ENCODE assay signal across 14 cellular contexts in the genomic region with DNA sequence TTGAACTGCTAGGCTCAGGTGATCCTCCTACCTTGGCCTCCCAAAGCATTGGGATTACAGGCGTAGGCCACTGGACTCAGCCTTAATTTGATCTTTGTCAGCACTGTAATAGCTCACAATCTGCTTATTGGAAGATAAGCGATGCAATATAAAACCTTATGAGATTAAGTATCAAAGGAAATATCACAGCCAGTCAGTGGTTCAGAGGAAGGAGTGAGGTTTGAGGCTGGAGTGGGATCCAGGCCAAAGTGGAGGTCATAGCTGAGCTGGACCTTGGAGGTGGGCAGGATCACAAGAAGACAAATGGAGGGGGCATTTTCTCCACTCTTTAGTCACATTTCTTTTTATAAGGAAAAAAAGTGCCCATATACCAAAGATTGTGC.
DNase-seq lines count a peak whose midpoint lies in the region; ATAC-seq, FAIRE-seq and TF ChIP-seq lines count a peak whose summit lies in the region.
"Had no signal": no experiment of that assay in that cellular context is flagged by ENCODE, and none has a peak within 500 bp of the region (broad histone marks: within the 10 kb centered on the region; RNA-seq: fewer than 3 reads in every experiment).

No MANE protein-coding gene starts in this region.

- intact Hi-C loops in right cardiac atrium (cut with DNase I): no loop called here
- intact Hi-C loops in sigmoid colon (cut with DNase I): no loop called here

- FAIRE-seq in A549 (lab: Jason Lieb, UNC): no peak
- FAIRE-seq: A204.1 had no signal

- H3K9ac ChIP-seq in adipocyte (ENCODE audit: low read length): peak overlapping the region; percentile 52

- DNase-seq in A549 (ENCODE audit: low read depth in 1 of 2, low spot score in 1 of 2): no peak
- DNase-seq in adipocyte (ENCODE audit: low read depth): no peak
- peak in 1 of 3 donors; percentile 74 for DNase-seq in right cardiac atrium
- DNase-seq in sigmoid colon: peak; percentile 66
- DNase-seq in AG08395 (ENCODE audit: low spot score): no peak
- DNase-seq in NCI-H510A (lab: John Stamatoyannopoulos, UW): no peak
- DNase-seq: activated CD4-positive, alpha-beta T cell treated with anti-CD3 and anti-CD28 coated beads for 1 hour; activated T-cell treated with anti-CD3 and anti-CD28 coated beads, Interleukin-2, amount 50 U/mL, for 1 hour; immature natural killer cell; OCI-M1; stimulated activated CD4-positive, alpha-beta T cell treated with anti-CD3 and anti-CD28 coated beads, Interleukin-2, amount 100 ng/mL, for 48 hours had no signal

- peaks cover 18% of the 10 kb centered on the region for H3K4me1 ChIP-seq in A549
- H3K4me1 ChIP-seq in adipocyte (ENCODE audit: control insufficient read depth, insufficient read depth, low read length): peaks cover 13% of the 10 kb centered on the region
- no peaks in the 10 kb centered on the region for H3K4me1 ChIP-seq in right cardiac atrium (ENCODE audit: control insufficient read depth, insufficient read depth, low read length)
- peaks cover 0 to 14% (median 12%) of the 10 kb centered on the region in 4 donors for H3K4me1 ChIP-seq in sigmoid colon

- peak; percentile 43 to 62; a peak in 4 of 6 replicates for ATAC-seq in A549
- peak; percentile 53 to 71 for ATAC-seq in right cardiac atrium
- ATAC-seq in GM18502 (IDR thresholded peaks at IDR 0.05; ENCODE audit: poor library complexity, unreplicated experiment): no peak
- ATAC-seq in HG03139 (IDR thresholded peaks at IDR 0.05; ENCODE audit: unreplicated experiment): no peak

- CTCF ChIA-PET in A549 (lab: Yijun Ruan, JAX): interaction anchor here (1.2 kb wide), 1 partner anchor 229 kb away, joined by 5 read pairs; a partner anchor contains a TSS

- H3K27ac ChIP-seq in A549: peak overlapping the region; percentile 69 to 79
- H3K27ac ChIP-seq in right cardiac atrium (ENCODE audit: low read length): peak overlapping the region; percentile 74
- H3K27ac ChIP-seq in sigmoid colon: peak overlapping the region; percentile 43 to 67 (median 55)

- TF ChIP-seq CTCF in A549 (IDR thresholded peaks at IDR 0.05) (no peak), sigmoid colon (IDR thresholded peaks at IDR 0.05) (no peak)

- no peaks in the 10 kb centered on the region for H3K9me3 ChIP-seq in A549
- H3K9me3 ChIP-seq in adipocyte (ENCODE audit: control insufficient read depth, low read length): no peaks in the 10 kb centered on the region
- no peaks in the 10 kb centered on the region for H3K9me3 ChIP-seq in right cardiac atrium (ENCODE audit: control insufficient read depth, low read length)
- no peaks in the 10 kb centered on the region for H3K9me3 ChIP-seq in sigmoid colon

- POLR2A ChIA-PET in A549 (lab: Yijun Ruan, JAX): interaction anchor here (1.0 kb wide), 2 partner anchors 103 to 108 kb away, joined by 4 read pairs; no protein-coding TSS in a partner anchor

- WGBS in A549 (ENCODE audit: missing lambda C conversion rate): 98% methylated on average over 2 of the region's 2 CpGs
- 52% methylated on average over 2 of the region's 2 CpGs for WGBS in right cardiac atrium
- 67 to 73% methylated on average over 2 of the region's 2 CpGs for WGBS in sigmoid colon, 2 donors

- no peak for TF ChIP-seq RAD21 in A549 (conservative IDR thresholded peaks at IDR 0.05 in 1 of 2, IDR thresholded peaks at IDR 0.05 in 1 of 2)

- H3K27me3 ChIP-seq in adipocyte (replicated peaks; ENCODE audit: control insufficient read depth, insufficient read depth, low read length): no peaks in the 10 kb centered on the region
- no peaks in the 10 kb centered on the region for H3K27me3 ChIP-seq in right cardiac atrium (ENCODE audit: control insufficient read depth, insufficient read depth)
- no peaks in the 10 kb centered on the region for H3K27me3 ChIP-seq in sigmoid colon

- no peak for TF ChIP-seq EP300 in A549 (IDR thresholded peaks at IDR 0.05)
- TF ChIP-seq EP300 in sigmoid colon (IDR thresholded peaks at IDR 0.05): no peak

- TF ChIP-seq POLR2A in A549 (IDR thresholded peaks at IDR 0.05; ENCODE audit: low read length) (no peak), sigmoid colon (IDR thresholded peaks at IDR 0.05) (no peak)

- peak overlapping the region; percentile 64 for H3K4me2 ChIP-seq in A549

- H3K4me3 ChIP-seq in A549 (no peak overlapping the region), adipocyte (ENCODE audit: low read length) (no peak overlapping the region), right cardiac atrium (ENCODE audit: low read length) (no peak overlapping the region), sigmoid colon (no peak overlapping the region)

- no peaks in the 10 kb centered on the region for H3K36me3 ChIP-seq in adipocyte (ENCODE audit: control insufficient read depth, insufficient read depth, low read length, severe bottlenecking)
- H3K36me3 ChIP-seq in sigmoid colon: no peaks in the 10 kb centered on the region

TF ChIP-seq in A549, 52 proteins besides CTCF, POLR2A, EP300 and RAD21:
- TF ChIP-seq, protein P1, sequence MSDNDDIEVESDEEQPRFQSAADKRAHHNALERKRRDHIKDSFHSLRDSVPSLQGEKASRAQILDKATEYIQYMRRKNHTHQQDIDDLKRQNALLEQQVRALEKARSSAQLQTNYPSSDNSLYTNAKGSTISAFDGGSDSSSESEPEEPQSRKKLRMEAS (IDR thresholded peaks at IDR 0.05): no peak
- no peak for TF ChIP-seq CEBPB (IDR thresholded peaks at IDR 0.05)
- no peak for TF ChIP-seq MAFK (IDR thresholded peaks at IDR 0.05; ENCODE audit: partially characterized antibody)
- no peak for TF ChIP-seq KDM5A (IDR thresholded peaks at IDR 0.05)
- TF ChIP-seq, protein P2, sequence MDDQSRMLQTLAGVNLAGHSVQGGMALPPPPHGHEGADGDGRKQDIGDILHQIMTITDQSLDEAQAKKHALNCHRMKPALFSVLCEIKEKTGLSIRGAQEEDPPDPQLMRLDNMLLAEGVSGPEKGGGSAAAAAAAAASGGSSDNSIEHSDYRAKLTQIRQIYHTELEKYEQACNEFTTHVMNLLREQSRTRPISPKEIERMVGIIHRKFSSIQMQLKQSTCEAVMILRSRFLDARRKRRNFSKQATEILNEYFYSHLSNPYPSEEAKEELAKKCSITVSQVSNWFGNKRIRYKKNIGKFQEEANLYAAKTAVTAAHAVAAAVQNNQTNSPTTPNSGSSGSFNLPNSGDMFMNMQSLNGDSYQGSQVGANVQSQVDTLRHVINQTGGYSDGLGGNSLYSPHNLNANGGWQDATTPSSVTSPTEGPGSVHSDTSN (IDR thresholded peaks at IDR 0.05): no peak
- TF ChIP-seq TP53 (CRISPR knock-in tag; IDR thresholded peaks at IDR 0.05): no peak
- TF ChIP-seq SREBF2 (IDR thresholded peaks at IDR 0.05): no peak
- TF ChIP-seq NFE2L2 (conservative IDR thresholded peaks at IDR 0.05; ENCODE audit: low read length): no peak
- TF ChIP-seq, protein P3, sequence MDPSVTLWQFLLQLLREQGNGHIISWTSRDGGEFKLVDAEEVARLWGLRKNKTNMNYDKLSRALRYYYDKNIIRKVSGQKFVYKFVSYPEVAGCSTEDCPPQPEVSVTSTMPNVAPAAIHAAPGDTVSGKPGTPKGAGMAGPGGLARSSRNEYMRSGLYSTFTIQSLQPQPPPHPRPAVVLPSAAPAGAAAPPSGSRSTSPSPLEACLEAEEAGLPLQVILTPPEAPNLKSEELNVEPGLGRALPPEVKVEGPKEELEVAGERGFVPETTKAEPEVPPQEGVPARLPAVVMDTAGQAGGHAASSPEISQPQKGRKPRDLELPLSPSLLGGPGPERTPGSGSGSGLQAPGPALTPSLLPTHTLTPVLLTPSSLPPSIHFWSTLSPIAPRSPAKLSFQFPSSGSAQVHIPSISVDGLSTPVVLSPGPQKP (IDR thresholded peaks at IDR 0.05; ENCODE audit: low read depth, low read length): no peak

Comparison
In these comparisons a context has a peak if more than half of its experiments do, and no peak if none do; other contexts are left out.
1. ATAC-seq: peak in A549 (2 of 2) and right cardiac atrium (2 of 2); none in GM18502 (single experiment) and HG03139 (single experiment).
2. Peak in every context shown above with its lines, with median percentiles within 50 percentile points of each other: H3K27ac ChIP-seq.